Comparison of ENCODE assay signal across 25 cellular contexts in the genomic region with DNA sequence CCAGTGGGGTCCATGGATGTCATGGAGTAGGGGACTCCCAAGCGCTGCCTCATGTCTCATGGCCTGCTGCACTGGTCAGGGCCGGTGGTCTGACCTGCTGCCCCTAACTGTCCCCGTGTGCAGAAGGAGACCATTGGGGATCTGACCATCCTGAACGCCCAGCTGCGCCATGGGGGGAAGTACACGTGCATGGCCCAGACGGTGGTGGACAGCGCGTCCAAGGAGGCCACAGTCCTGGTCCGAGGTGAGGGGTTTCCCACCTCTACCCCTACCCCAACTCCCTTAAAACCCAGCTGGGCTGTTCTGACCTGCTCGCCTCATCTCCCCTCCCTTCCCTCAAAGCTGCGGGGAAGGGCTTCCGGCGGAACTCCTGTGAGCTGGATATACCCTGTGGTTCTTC. TPM values are rescaled to one million over a fixed set of nuclear protein-coding genes. Genes with fewer than 3 reads are reported as not detected.
"Had no signal": no experiment of that assay in that cellular context is flagged by ENCODE, and none has a peak within 500 bp of the region (broad histone marks: within the 10 kb centered on the region; RNA-seq: fewer than 3 reads in every experiment).

No MANE protein-coding gene starts in this region.

- ATAC-seq: activated CD8-positive, alpha-beta T cell treated with anti-CD3 and anti-CD28 coated beads, Interleukin-2, amount 10 ng/mL, durations not matched to agents 7 days and 5 days; activated naive CD4-positive, alpha-beta T cell treated with anti-CD3 and anti-CD28 coated beads, Interleukin-2, amount 50 U/mL, for 72 hours; activated naive CD8-positive, alpha-beta T cell treated with anti-CD3 and anti-CD28 coated beads, Interleukin-2, amount 50 U/mL, for 24 hours; body of pancreas; T-helper 17 cell had no signal

- H3K4me3 ChIP-seq: ascending aorta, body of pancreas, K562, Peyer's patch, SJSA1 had no signal

- H3K4me1 ChIP-seq: ascending aorta, SJSA1 had no signal

- H3K27me3 ChIP-seq: ascending aorta, body of pancreas, Peyer's patch, SJSA1 had no signal

- H3K27ac ChIP-seq: ascending aorta, body of pancreas, Peyer's patch, RWPE1, SJSA1 had no signal

- H3K36me3 ChIP-seq: ascending aorta, Peyer's patch, SJSA1 had no signal

- H3K4me1 Mint-ChIP-seq: activated naive CD8-positive, alpha-beta T cell treated with anti-CD3 and anti-CD28 coated beads, Interleukin-2, amount 50 U/mL, for 24 hours had no signal

- H3K36me3 Mint-ChIP-seq: activated naive CD4-positive, alpha-beta T cell treated with anti-CD3 and anti-CD28 coated beads, Interleukin-2, amount 50 U/mL, for 72 hours; WTC11 had no signal

- H3K4me3 Mint-ChIP-seq: activated CD8-positive, alpha-beta T cell treated with anti-CD3 and anti-CD28 coated beads, Interleukin-2, amount 10 ng/mL, durations not matched to agents 7 days and 5 days; activated naive CD8-positive, alpha-beta T cell treated with anti-CD3 and anti-CD28 coated beads, Interleukin-2, amount 50 U/mL, for 24 hours; T-helper 17 cell; WTC11 had no signal

- H3K27me3 Mint-ChIP-seq: activated naive CD8-positive, alpha-beta T cell treated with anti-CD3 and anti-CD28 coated beads, Interleukin-2, amount 50 U/mL, for 24 hours; T-helper 17 cell had no signal

- DNase-seq: activated CD4-positive, alpha-beta T cell treated with anti-CD3 and anti-CD28 coated beads for 48 hours; activated CD4-positive, alpha-beta T cell treated with anti-CD3 and anti-CD28 coated beads, Interleukin-2, amount 50 U/mL, for 4 hours; activated CD4-positive, CD25-positive, alpha-beta regulatory T cell treated with anti-CD3 and anti-CD28 coated beads, Interleukin-2, amount 50 U/mL, for 72 hours; activated CD8-positive, alpha-beta memory T cell treated with anti-CD3 and anti-CD28 coated beads, Interleukin-2, amount 50 U/mL, for 48 hours; activated CD8-positive, alpha-beta T cell treated with anti-CD3 and anti-CD28 coated beads, Interleukin-2, amount 10 ng/mL, durations not matched to agents 7 days and 5 days; activated naive CD4-positive, alpha-beta T cell treated with Interleukin-2 at 50 U/mL for 16 hours; activated naive CD8-positive, alpha-beta T cell treated with anti-CD3 and anti-CD28 coated beads, Interleukin-2, amount 50 U/mL, for 24 hours; activated T-cell treated with anti-CD3 and anti-CD28 coated beads, Interleukin-2, amount 50 U/mL, for 1 hour; amniotic stem cell; body of pancreas; MM.1S; NCI-H1105; NCI-H1436; NCI-H1694 treated with DMSO at 0.1 percent for 48 hours; NCI-H2029 treated with DMSO at 0.1 percent for 48 hours; NCI-H510A treated with DMSO at 0.1 percent for 48 hours; Peyer's patch; T-helper 17 cell; T-helper 9 cell had no signal

- H3K9me3 Mint-ChIP-seq: activated naive CD4-positive, alpha-beta T cell treated with anti-CD3 and anti-CD28 coated beads, Interleukin-2, amount 50 U/mL, for 72 hours; activated naive CD8-positive, alpha-beta T cell treated with anti-CD3 and anti-CD28 coated beads, Interleukin-2, amount 50 U/mL, for 24 hours; WTC11 had no signal

- H3K27ac Mint-ChIP-seq: activated CD8-positive, alpha-beta T cell treated with anti-CD3 and anti-CD28 coated beads, Interleukin-2, amount 10 ng/mL, durations not matched to agents 7 days and 5 days; activated naive CD8-positive, alpha-beta T cell treated with anti-CD3 and anti-CD28 coated beads, Interleukin-2, amount 50 U/mL, for 24 hours; T-helper 17 cell; WTC11 had no signal

- H3K9me3 ChIP-seq: ascending aorta, body of pancreas, Peyer's patch, SJSA1 had no signal

RNA-seq across cellular contexts. Expression of gene TMEM81, which starts 18.6 kb away (rescaled TPM):
- total RNA-seq: ascending aorta had no signal

RNA-seq across cellular contexts. Expression of gene CNTN2, which starts 22.7 kb away (rescaled TPM):
- total RNA-seq: activated CD8-positive, alpha-beta T cell treated with anti-CD3 and anti-CD28 coated beads, Interleukin-2, amount 10 ng/mL, durations not matched to agents 7 days and 5 days; activated naive CD4-positive, alpha-beta T cell treated with anti-CD3 and anti-CD28 coated beads, Interleukin-2, amount 50 U/mL, for 72 hours; body of pancreas; K562; SJSA1; T-helper 17 cell had no signal
- polyA plus RNA-seq: K562 had no signal
